1 cellular context compared by ENCODE assay signal in the genomic region with DNA sequence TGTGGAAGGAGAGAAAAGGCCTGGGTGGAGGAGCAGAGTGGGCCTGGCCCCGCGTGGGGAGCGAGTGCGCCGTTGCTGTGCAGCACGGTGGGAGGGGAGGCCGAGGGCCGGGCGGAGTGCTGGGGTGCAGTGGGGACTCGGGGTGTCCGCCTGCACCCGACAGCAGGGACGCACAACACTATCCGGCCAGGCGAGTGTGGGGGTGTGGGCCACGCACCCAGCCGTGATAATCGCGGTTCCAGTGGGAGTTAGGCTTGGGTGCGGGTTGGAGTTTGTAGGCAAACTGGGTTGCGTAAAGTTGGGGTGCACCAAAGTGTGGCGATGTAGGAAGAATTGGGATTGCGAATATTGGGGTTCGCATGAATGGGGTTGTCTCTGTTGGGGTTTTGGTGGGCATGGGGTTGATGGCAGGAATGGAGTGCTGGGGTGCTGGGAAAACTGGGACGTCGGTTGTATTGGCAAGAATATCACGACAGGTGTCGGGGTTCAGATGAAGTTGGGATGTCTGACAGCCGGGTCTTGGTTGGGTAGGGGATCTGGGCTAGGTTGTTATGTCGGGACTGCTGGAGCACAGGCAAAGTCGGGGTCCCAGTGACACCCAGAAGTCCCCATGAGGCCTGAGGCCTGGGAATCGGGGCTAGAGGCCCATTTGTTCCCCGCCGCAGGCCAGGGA.
TF ChIP-seq lines count a peak whose summit lies in the region.

No MANE protein-coding gene starts in this region.

TF ChIP-seq in K562, 482 proteins besides CTCF, POLR2A, EP300 and RAD21 (continued from another document and continues in another):
- 0 out of 2 replicates have a peak, but pooled peaks have one; percentile 17 for TF ChIP-seq ZNF197 (CRISPR knock-in tag; IDR thresholded peaks at IDR 0.05; ENCODE audit: low read depth)
- peak; percentile 55; the same call in 1 of the 2 replicates for TF ChIP-seq NKRF (IDR thresholded peaks at IDR 0.05; ENCODE audit: borderline replicate concordance)
- TF ChIP-seq ARHGAP35 (IDR thresholded peaks at IDR 0.05; ENCODE audit: partially characterized antibody) = peak; percentile 17
- peak; percentile 80; the same call in 1 of the 2 replicates for TF ChIP-seq ZNF124 (CRISPR knock-in tag; IDR thresholded peaks at IDR 0.05)
- no peak for TF ChIP-seq DACH1 (IDR thresholded peaks at IDR 0.05; ENCODE audit: partially characterized antibody)
- no peak for TF ChIP-seq RHOXF2B (CRISPR knock-in tag; conservative IDR thresholded peaks at IDR 0.05)
- TF ChIP-seq SAFB (IDR thresholded peaks at IDR 0.05; ENCODE audit: borderline replicate concordance, low read depth, low read length) = peak; percentile 84; the same call in 1 of the 2 replicates
- 0 out of 2 replicates have a peak, but pooled peaks have one; percentile 48 for TF ChIP-seq MIER1 (IDR thresholded peaks at IDR 0.05; ENCODE audit: low read depth)
- TF ChIP-seq KAT2B (IDR thresholded peaks at IDR 0.05; ENCODE audit: low read depth, low read length) = no peak
- peak; percentile 63; the same call in 1 of the 2 replicates for TF ChIP-seq CEBPB (tag; IDR thresholded peaks at IDR 0.05)
- 0 out of 2 replicates have a peak, but pooled peaks have one; percentile 17 for TF ChIP-seq HDGF (IDR thresholded peaks at IDR 0.05)
- TF ChIP-seq KAT8 (IDR thresholded peaks at IDR 0.05; ENCODE audit: low read depth) = no peak
- TF ChIP-seq SMARCA5 (IDR thresholded peaks at IDR 0.05) = 0 out of 2 replicates have a peak, but pooled peaks have one; percentile 23
- peak; percentile 68; the same call in 1 of the 2 replicates for TF ChIP-seq HLTF (IDR thresholded peaks at IDR 0.05)
- no peak for TF ChIP-seq THRAP3 (IDR thresholded peaks at IDR 0.05; ENCODE audit: borderline replicate concordance)
- TF ChIP-seq NR3C1 (CRISPR knock-in tag; IDR thresholded peaks at IDR 0.05) = no peak
- no peak for TF ChIP-seq FOXP1 (CRISPR knock-in tag; IDR thresholded peaks at IDR 0.05)
- TF ChIP-seq, protein P1, sequence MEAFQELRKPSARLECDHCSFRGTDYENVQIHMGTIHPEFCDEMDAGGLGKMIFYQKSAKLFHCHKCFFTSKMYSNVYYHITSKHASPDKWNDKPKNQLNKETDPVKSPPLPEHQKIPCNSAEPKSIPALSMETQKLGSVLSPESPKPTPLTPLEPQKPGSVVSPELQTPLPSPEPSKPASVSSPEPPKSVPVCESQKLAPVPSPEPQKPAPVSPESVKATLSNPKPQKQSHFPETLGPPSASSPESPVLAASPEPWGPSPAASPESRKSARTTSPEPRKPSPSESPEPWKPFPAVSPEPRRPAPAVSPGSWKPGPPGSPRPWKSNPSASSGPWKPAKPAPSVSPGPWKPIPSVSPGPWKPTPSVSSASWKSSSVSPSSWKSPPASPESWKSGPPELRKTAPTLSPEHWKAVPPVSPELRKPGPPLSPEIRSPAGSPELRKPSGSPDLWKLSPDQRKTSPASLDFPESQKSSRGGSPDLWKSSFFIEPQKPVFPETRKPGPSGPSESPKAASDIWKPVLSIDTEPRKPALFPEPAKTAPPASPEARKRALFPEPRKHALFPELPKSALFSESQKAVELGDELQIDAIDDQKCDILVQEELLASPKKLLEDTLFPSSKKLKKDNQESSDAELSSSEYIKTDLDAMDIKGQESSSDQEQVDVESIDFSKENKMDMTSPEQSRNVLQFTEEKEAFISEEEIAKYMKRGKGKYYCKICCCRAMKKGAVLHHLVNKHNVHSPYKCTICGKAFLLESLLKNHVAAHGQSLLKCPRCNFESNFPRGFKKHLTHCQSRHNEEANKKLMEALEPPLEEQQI (IDR thresholded peaks at IDR 0.05) = no peak
- TF ChIP-seq KDM4B (IDR thresholded peaks at IDR 0.05; ENCODE audit: borderline replicate concordance in 2 of 2, low read depth in 1 of 2) = no peak
- TF ChIP-seq, protein P2, sequence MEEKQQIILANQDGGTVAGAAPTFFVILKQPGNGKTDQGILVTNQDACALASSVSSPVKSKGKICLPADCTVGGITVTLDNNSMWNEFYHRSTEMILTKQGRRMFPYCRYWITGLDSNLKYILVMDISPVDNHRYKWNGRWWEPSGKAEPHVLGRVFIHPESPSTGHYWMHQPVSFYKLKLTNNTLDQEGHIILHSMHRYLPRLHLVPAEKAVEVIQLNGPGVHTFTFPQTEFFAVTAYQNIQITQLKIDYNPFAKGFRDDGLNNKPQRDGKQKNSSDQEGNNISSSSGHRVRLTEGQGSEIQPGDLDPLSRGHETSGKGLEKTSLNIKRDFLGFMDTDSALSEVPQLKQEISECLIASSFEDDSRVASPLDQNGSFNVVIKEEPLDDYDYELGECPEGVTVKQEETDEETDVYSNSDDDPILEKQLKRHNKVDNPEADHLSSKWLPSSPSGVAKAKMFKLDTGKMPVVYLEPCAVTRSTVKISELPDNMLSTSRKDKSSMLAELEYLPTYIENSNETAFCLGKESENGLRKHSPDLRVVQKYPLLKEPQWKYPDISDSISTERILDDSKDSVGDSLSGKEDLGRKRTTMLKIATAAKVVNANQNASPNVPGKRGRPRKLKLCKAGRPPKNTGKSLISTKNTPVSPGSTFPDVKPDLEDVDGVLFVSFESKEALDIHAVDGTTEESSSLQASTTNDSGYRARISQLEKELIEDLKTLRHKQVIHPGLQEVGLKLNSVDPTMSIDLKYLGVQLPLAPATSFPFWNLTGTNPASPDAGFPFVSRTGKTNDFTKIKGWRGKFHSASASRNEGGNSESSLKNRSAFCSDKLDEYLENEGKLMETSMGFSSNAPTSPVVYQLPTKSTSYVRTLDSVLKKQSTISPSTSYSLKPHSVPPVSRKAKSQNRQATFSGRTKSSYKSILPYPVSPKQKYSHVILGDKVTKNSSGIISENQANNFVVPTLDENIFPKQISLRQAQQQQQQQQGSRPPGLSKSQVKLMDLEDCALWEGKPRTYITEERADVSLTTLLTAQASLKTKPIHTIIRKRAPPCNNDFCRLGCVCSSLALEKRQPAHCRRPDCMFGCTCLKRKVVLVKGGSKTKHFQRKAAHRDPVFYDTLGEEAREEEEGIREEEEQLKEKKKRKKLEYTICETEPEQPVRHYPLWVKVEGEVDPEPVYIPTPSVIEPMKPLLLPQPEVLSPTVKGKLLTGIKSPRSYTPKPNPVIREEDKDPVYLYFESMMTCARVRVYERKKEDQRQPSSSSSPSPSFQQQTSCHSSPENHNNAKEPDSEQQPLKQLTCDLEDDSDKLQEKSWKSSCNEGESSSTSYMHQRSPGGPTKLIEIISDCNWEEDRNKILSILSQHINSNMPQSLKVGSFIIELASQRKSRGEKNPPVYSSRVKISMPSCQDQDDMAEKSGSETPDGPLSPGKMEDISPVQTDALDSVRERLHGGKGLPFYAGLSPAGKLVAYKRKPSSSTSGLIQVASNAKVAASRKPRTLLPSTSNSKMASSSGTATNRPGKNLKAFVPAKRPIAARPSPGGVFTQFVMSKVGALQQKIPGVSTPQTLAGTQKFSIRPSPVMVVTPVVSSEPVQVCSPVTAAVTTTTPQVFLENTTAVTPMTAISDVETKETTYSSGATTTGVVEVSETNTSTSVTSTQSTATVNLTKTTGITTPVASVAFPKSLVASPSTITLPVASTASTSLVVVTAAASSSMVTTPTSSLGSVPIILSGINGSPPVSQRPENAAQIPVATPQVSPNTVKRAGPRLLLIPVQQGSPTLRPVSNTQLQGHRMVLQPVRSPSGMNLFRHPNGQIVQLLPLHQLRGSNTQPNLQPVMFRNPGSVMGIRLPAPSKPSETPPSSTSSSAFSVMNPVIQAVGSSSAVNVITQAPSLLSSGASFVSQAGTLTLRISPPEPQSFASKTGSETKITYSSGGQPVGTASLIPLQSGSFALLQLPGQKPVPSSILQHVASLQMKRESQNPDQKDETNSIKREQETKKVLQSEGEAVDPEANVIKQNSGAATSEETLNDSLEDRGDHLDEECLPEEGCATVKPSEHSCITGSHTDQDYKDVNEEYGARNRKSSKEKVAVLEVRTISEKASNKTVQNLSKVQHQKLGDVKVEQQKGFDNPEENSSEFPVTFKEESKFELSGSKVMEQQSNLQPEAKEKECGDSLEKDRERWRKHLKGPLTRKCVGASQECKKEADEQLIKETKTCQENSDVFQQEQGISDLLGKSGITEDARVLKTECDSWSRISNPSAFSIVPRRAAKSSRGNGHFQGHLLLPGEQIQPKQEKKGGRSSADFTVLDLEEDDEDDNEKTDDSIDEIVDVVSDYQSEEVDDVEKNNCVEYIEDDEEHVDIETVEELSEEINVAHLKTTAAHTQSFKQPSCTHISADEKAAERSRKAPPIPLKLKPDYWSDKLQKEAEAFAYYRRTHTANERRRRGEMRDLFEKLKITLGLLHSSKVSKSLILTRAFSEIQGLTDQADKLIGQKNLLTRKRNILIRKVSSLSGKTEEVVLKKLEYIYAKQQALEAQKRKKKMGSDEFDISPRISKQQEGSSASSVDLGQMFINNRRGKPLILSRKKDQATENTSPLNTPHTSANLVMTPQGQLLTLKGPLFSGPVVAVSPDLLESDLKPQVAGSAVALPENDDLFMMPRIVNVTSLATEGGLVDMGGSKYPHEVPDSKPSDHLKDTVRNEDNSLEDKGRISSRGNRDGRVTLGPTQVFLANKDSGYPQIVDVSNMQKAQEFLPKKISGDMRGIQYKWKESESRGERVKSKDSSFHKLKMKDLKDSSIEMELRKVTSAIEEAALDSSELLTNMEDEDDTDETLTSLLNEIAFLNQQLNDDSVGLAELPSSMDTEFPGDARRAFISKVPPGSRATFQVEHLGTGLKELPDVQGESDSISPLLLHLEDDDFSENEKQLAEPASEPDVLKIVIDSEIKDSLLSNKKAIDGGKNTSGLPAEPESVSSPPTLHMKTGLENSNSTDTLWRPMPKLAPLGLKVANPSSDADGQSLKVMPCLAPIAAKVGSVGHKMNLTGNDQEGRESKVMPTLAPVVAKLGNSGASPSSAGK (IDR thresholded peaks at IDR 0.05) = no peak
- TF ChIP-seq ZNF146 (CRISPR knock-in tag; IDR thresholded peaks at IDR 0.05; ENCODE audit: unreplicated experiment) = peak; percentile 6
- TF ChIP-seq, protein P3, sequence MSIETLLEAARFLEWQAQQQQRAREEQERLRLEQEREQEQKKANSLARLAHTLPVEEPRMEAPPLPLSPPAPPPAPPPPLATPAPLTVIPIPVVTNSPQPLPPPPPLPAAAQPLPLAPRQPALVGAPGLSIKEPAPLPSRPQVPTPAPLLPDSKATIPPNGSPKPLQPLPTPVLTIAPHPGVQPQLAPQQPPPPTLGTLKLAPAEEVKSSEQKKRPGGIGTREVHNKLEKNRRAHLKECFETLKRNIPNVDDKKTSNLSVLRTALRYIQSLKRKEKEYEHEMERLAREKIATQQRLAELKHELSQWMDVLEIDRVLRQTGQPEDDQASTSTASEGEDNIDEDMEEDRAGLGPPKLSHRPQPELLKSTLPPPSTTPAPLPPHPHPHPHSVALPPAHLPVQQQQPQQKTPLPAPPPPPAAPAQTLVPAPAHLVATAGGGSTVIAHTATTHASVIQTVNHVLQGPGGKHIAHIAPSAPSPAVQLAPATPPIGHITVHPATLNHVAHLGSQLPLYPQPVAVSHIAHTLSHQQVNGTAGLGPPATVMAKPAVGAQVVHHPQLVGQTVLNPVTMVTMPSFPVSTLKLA (conservative IDR thresholded peaks at IDR 0.05) = peak; percentile 23 to 40; a peak in 1 of 4 replicates
- no peak for TF ChIP-seq CEBPZ (IDR thresholded peaks at IDR 0.05; ENCODE audit: borderline replicate concordance, low read depth, low read length)
- peak; percentile 85 for TF ChIP-seq ZBTB2 (IDR thresholded peaks at IDR 0.05)
- no peak for TF ChIP-seq ZNF384 (IDR thresholded peaks at IDR 0.05; ENCODE audit: low read depth, low read length)
